In the genomic region with DNA sequence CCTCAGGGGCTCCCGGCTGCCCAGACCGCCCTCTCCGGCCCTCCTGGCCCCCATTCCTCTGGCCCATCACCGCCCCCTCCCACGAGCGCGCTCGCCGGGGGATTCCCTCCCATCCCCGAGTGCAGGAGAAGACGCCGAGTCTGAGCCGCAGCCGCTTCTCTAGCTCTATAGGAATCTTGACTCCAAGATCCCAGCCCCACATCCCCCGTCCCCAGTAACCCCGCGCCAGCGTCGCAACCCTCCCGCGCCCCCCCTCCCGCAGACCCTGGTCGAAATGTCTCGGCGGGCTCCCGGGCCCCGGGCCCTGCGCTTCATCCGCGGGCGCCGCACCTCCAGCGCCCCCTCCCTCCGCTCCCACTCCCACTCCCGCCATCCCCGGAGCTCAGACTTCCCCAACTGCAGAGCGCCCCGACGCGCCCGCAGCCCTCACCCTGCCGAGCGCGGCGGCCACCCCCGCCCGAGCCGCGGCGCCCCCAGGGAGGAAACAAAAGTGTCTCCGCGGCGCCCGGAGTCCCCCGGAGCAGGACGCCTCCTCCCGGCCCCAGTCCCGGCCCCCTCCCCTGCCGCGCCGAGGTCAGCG, we compare ENCODE assay signal across 8 cellular contexts. TPM values are rescaled to one million over a fixed set of nuclear protein-coding genes. Genes with fewer than 3 reads are reported as not detected.
A peak's percentile ranks its signal among the peaks of the same experiment; 100 is the strongest.
DNase-seq lines count a peak whose midpoint lies in the region; ATAC-seq, FAIRE-seq and TF ChIP-seq lines count a peak whose summit lies in the region.

No MANE protein-coding gene starts in this region.

- ATAC-seq in GM21786 (IDR thresholded peaks at IDR 0.05; ENCODE audit: unreplicated experiment): peak; percentile 8
- ATAC-seq in stimulated activated naive CD8-positive, alpha-beta T cell treated with anti-CD3 and anti-CD28 coated beads, Interleukin-15, Interleukin-2, amounts not matched to agents 100 U/mL and 50 U/mL, for 24 hours: peak; percentile 7

- H3K27me3 ChIP-seq in GM06990 (replicated peaks; ENCODE audit: control insufficient read depth, insufficient read depth, low read length) (no peaks in the 10 kb centered on the region; the same call in 1 of the 2 replicates), bronchial epithelial cell (ENCODE audit: control insufficient read depth, insufficient read depth, low read length) (peaks cover 7% of the 10 kb centered on the region)

- H3K36me3 ChIP-seq in GM06990 (ENCODE audit: control insufficient read depth, insufficient read depth, low read length) (no peaks in the 10 kb centered on the region), bronchial epithelial cell (ENCODE audit: control insufficient read depth, insufficient read depth, low read length) (no peaks in the 10 kb centered on the region)

- peak overlapping the region; percentile 77 for H3K4me3 ChIP-seq in GM06990 (replicated peaks; ENCODE audit: low read depth, low read length)
- H3K4me3 ChIP-seq in bronchial epithelial cell (ENCODE audit: low read depth, low read length): peak overlapping the region; percentile 37

- DNase-seq in GM06990 (ENCODE audit: extremely low read depth, insufficient read length): no peak
- DNase-seq in OCI-M1 (lab: John Stamatoyannopoulos, UW): peak; percentile 28
- no peak for DNase-seq in bronchial epithelial cell (ENCODE audit: low read depth)
- peak; percentile 72 for DNase-seq in left kidney (ENCODE audit: low read depth, low spot score)
- DNase-seq in stimulated activated naive CD8-positive, alpha-beta T cell treated with anti-CD3 and anti-CD28 coated beads, Interleukin-15, Interleukin-2, amounts not matched to agents 100 U/mL and 50 U/mL, for 24 hours: no peak
- no peak for DNase-seq in RKO (ENCODE audit: low spot score)
- DNase-seq in activated gamma-delta T cell (lab: John Stamatoyannopoulos, UW): no peak

- TF ChIP-seq CTCF in GM06990 (IDR thresholded peaks at IDR 0.05; ENCODE audit: insufficient read depth, low read length, poor library complexity, severe bottlenecking): no peak
- TF ChIP-seq CTCF in bronchial epithelial cell (IDR thresholded peaks at IDR 0.05; ENCODE audit: insufficient read depth, low read length, severe bottlenecking): no peak

- no peak for FAIRE-seq in bronchial epithelial cell (lab: Jason Lieb, UNC)

RNA-seq across cellular contexts. Expression of a gene that starts 0.5 kb away (rescaled TPM):
- total RNA-seq in bronchial epithelial cell: under 0.01 TPM in 1 of 2 replicates, not detected in the other

Comparison
In these comparisons a context has a peak if more than half of its experiments do, and no peak if none do; other contexts are left out.
1. DNase-seq: peak in OCI-M1 (single experiment) and left kidney (single experiment); none in GM06990 (single experiment), bronchial epithelial cell (single experiment), stimulated activated naive CD8-positive, alpha-beta T cell treated with anti-CD3 and anti-CD28 coated beads, Interleukin-15, Interleukin-2, amounts not matched to agents 100 U/mL and 50 U/mL, for 24 hours (single experiment), RKO (single experiment) and activated gamma-delta T cell (single experiment).